In genomic region chr4:15469402-15470148, GRCh38 we compare ENCODE assay signal across 8 cellular contexts. TPM values are rescaled to one million over a fixed set of nuclear protein-coding genes. Genes with fewer than 3 reads are reported as not detected.
DNase-seq lines count a peak whose midpoint lies in the region; ATAC-seq and TF ChIP-seq lines count a peak whose summit lies in the region.

Gene CC2D2A (plus strand): TSS chr4:15469882. CDS start chr4:15475933, 6,051 bp downstream.

- DNase-seq in G401 (ENCODE audit: low spot score), result peak; percentile 85
- DNase-seq in NCI-H82 (lab: John Stamatoyannopoulos, UW), result peak; percentile 81
- peak; percentile 58 for DNase-seq in ecto neural progenitor cell (ENCODE audit: low spot score)
- no peak for DNase-seq in lower leg skin (ENCODE audit: low spot score in 2 of 2)
- DNase-seq in GDM1 (lab: John Stamatoyannopoulos, UW), result no peak

- WGBS in lower leg skin, 2 donors, result 4 to 6% methylated on average over 15 of the region's 15 CpGs

- H3K4me3 ChIP-seq in lower leg skin (ENCODE audit: low read depth, poor library complexity, severe bottlenecking), result peak within 1 kb of the TSS; percentile 2

- ATAC-seq in GM18511 (IDR thresholded peaks at IDR 0.05; ENCODE audit: unreplicated experiment), result no peak
- no peak for ATAC-seq in GM19328 (IDR thresholded peaks at IDR 0.05; ENCODE audit: unreplicated experiment)

- intact Hi-C loops in lower leg skin (cut with DNase I; ENCODE audit: low total_unique reads), result no loop called here

- in situ Hi-C loops in G401 (cut with HindIII; ENCODE audit: low sequenced_read_pairs), result no loop called here

- no peak for TF ChIP-seq POLR2A in lower leg skin (IDR thresholded peaks at IDR 0.05)

- TF ChIP-seq CTCF in lower leg skin (IDR thresholded peaks at IDR 0.05) (no peak), subcutaneous adipose tissue (IDR thresholded peaks at IDR 0.05; ENCODE audit: low read depth) (no peak)

RNA-seq across cellular contexts. Expression of gene CC2D2A, which starts in this region (rescaled TPM):
- 7.6 and 24.7 TPM in 2 replicates for total RNA-seq in G401 (2014; rRNA removed; shearing (Covaris generic))
- 1 to 10 TPM; 2.1 to 6.3 (median 3.3) TPM for total RNA-seq in lower leg skin
- 10 to 100 TPM in 3 of 4 donors, 1 to 10 TPM in 1; 8.7 to 25.6 (median 13.1) TPM for total RNA-seq in subcutaneous adipose tissue

Comparison
In these comparisons a context has a peak if more than half of its experiments do, and no peak if none do; other contexts are left out.
1. DNase-seq: peak in G401 (single experiment), NCI-H82 (single experiment) and ecto neural progenitor cell (single experiment); none in lower leg skin (0 of 2) and GDM1 (single experiment).